Comparison of ENCODE assay signal across 21 cellular contexts in genomic region chr16:81804134-81804610, GRCh38. TPM values are rescaled to one million over a fixed set of nuclear protein-coding genes. Genes with fewer than 3 reads are reported as not detected.
A peak's percentile ranks its signal among the peaks of the same experiment; 100 is the strongest.
DNase-seq lines count a peak whose midpoint lies in the region; ATAC-seq and TF ChIP-seq lines count a peak whose summit lies in the region.
"Had no signal": no experiment of that assay in that cellular context is flagged by ENCODE, and none has a peak within 500 bp of the region (broad histone marks: within the 10 kb centered on the region; RNA-seq: fewer than 3 reads in every experiment).

No MANE protein-coding gene starts in this region.

- DNase-seq in NOMO-1 (lab: John Stamatoyannopoulos, UW; ENCODE audit: unreplicated experiment in 2 of 2), result peak; percentile 38 to 59
- no peak for DNase-seq in NOMO-1 treated with dmso at 0.1 percent for 144 hours (lab: John Stamatoyannopoulos, UW; ENCODE audit: unreplicated experiment)
- DNase-seq in MV-4-11 (lab: John Stamatoyannopoulos, UW), result peak; percentile 81
- no peak for DNase-seq in Peyer's patch
- DNase-seq in cardiac septum (ENCODE audit: low spot score), result no peak
- no peak for DNase-seq in PC-3
- DNase-seq: activated CD4-positive, alpha-beta memory T cell treated with anti-CD3 and anti-CD28 coated beads for 36 hours; activated naive CD4-positive, alpha-beta T cell; activated T-cell treated with anti-CD3 and anti-CD28 coated beads for 4 hours; BE2C; HFFc6; NCI-H146; sigmoid colon; T-cell; upper lobe of left lung had no signal

- no peaks in the 10 kb centered on the region for H3K9me3 Mint-ChIP-seq in activated T-helper 17 cell treated with anti-CD3 and anti-CD28 coated beads, Interleukin-2, amount 50 U/mL, for 72 hours
- no peaks in the 10 kb centered on the region for H3K9me3 Mint-ChIP-seq in stimulated activated naive CD8-positive, alpha-beta T cell treated with anti-CD3 and anti-CD28 coated beads, Interleukin-15, Interleukin-2, amounts not matched to agents 100 ng/mL and 50 ng/mL, for 24 hours
- H3K9me3 Mint-ChIP-seq: activated CD4-positive, alpha-beta memory T cell treated with anti-CD3 and anti-CD28 coated beads for 36 hours; HFFc6; T-cell had no signal

- H3K4me3 ChIP-seq in Peyer's patch, result no peak overlapping the region
- no peak overlapping the region for H3K4me3 ChIP-seq in PC-3 (ENCODE audit: low read length)
- H3K4me3 ChIP-seq: ascending aorta, gastroesophageal sphincter, sigmoid colon, upper lobe of left lung had no signal

- H3K4me1 ChIP-seq in Peyer's patch (peaks cover 0 to 21% (median under 1%) of the 10 kb centered on the region in 4 donors), PC-3 (ENCODE audit: insufficient read depth, low read length) (no peaks in the 10 kb centered on the region)
- H3K4me1 ChIP-seq: ascending aorta, BE2C, gastroesophageal sphincter, sigmoid colon had no signal

- H3K27ac ChIP-seq in Peyer's patch (peak overlapping the region in 2 of 4 donors; percentile 41 to 75), PC-3 (ENCODE audit: low read length) (no peak overlapping the region)
- H3K27ac ChIP-seq: 22Rv1, ascending aorta, gastroesophageal sphincter, sigmoid colon, upper lobe of left lung, VCaP had no signal

- intact Hi-C loops in cardiac septum (cut with DNase I) (no loop called here), PC-3 (cut with micrococcal nuclease) (no loop called here)

- H3K9ac ChIP-seq in PC-3 (ENCODE audit: low read length), result no peak overlapping the region

- no peaks in the 10 kb centered on the region for H4K20me1 ChIP-seq in PC-3 (ENCODE audit: low read length)

- no peaks in the 10 kb centered on the region for H3K36me3 Mint-ChIP-seq in activated T-helper 17 cell treated with anti-CD3 and anti-CD28 coated beads, Interleukin-2, amount 50 U/mL, for 72 hours (ENCODE audit: low read depth)
- H3K36me3 Mint-ChIP-seq in stimulated activated naive CD8-positive, alpha-beta T cell treated with anti-CD3 and anti-CD28 coated beads, Interleukin-15, Interleukin-2, amounts not matched to agents 100 ng/mL and 50 ng/mL, for 24 hours (ENCODE audit: low read depth), result no peaks in the 10 kb centered on the region
- H3K36me3 Mint-ChIP-seq: activated CD4-positive, alpha-beta memory T cell treated with anti-CD3 and anti-CD28 coated beads for 36 hours had no signal

- no peak for TF ChIP-seq POLR2A in Peyer's patch (IDR thresholded peaks at IDR 0.05)

- no peaks in the 10 kb centered on the region for H3K27me3 Mint-ChIP-seq in activated T-helper 17 cell treated with anti-CD3 and anti-CD28 coated beads, Interleukin-2, amount 50 U/mL, for 72 hours
- no peaks in the 10 kb centered on the region for H3K27me3 Mint-ChIP-seq in stimulated activated naive CD8-positive, alpha-beta T cell treated with anti-CD3 and anti-CD28 coated beads, Interleukin-15, Interleukin-2, amounts not matched to agents 100 ng/mL and 50 ng/mL, for 24 hours
- H3K27me3 Mint-ChIP-seq: activated CD4-positive, alpha-beta memory T cell treated with anti-CD3 and anti-CD28 coated beads for 36 hours; T-cell had no signal

- no peaks in the 10 kb centered on the region for H3F3A ChIP-seq in PC-3 (ENCODE audit: low read length, unreplicated experiment)

- no peak overlapping the region for H3K27ac Mint-ChIP-seq in activated T-helper 17 cell treated with anti-CD3 and anti-CD28 coated beads, Interleukin-2, amount 50 U/mL, for 72 hours
- peak overlapping the region; percentile 30 for H3K27ac Mint-ChIP-seq in stimulated activated naive CD8-positive, alpha-beta T cell treated with anti-CD3 and anti-CD28 coated beads, Interleukin-15, Interleukin-2, amounts not matched to agents 100 ng/mL and 50 ng/mL, for 24 hours
- H3K27ac Mint-ChIP-seq: activated CD4-positive, alpha-beta memory T cell treated with anti-CD3 and anti-CD28 coated beads for 36 hours; HFFc6 had no signal

- ATAC-seq in activated T-helper 17 cell treated with anti-CD3 and anti-CD28 coated beads, Interleukin-2, amount 50 U/mL, for 72 hours (replicated peaks), result peak; percentile 16
- no peak for ATAC-seq in PC-3
- ATAC-seq: gastroesophageal sphincter, T-cell had no signal

- CTCF ChIA-PET in PC-3 (lab: Charles Lee), result no interaction called here

- H3K4me1 Mint-ChIP-seq in activated T-helper 17 cell treated with anti-CD3 and anti-CD28 coated beads, Interleukin-2, amount 50 U/mL, for 72 hours, result peaks cover 5% of the 10 kb centered on the region
- peaks cover 46% of the 10 kb centered on the region for H3K4me1 Mint-ChIP-seq in stimulated activated naive CD8-positive, alpha-beta T cell treated with anti-CD3 and anti-CD28 coated beads, Interleukin-15, Interleukin-2, amounts not matched to agents 100 ng/mL and 50 ng/mL, for 24 hours (ENCODE audit: low read depth)

- no peak overlapping the region for H3K4me2 ChIP-seq in PC-3 (ENCODE audit: low read length)

- no peaks in the 10 kb centered on the region for H3K79me2 ChIP-seq in PC-3 (ENCODE audit: low read length)

- H3K9me3 ChIP-seq in Peyer's patch (no peaks in the 10 kb centered on the region), PC-3 (ENCODE audit: low read length) (no peaks in the 10 kb centered on the region)
- H3K9me3 ChIP-seq: ascending aorta, BE2C, gastroesophageal sphincter, sigmoid colon, upper lobe of left lung had no signal

- no peak overlapping the region for H3K4me3 Mint-ChIP-seq in activated T-helper 17 cell treated with anti-CD3 and anti-CD28 coated beads, Interleukin-2, amount 50 U/mL, for 72 hours
- no peak overlapping the region for H3K4me3 Mint-ChIP-seq in stimulated activated naive CD8-positive, alpha-beta T cell treated with anti-CD3 and anti-CD28 coated beads, Interleukin-15, Interleukin-2, amounts not matched to agents 100 ng/mL and 50 ng/mL, for 24 hours
- H3K4me3 Mint-ChIP-seq: activated CD4-positive, alpha-beta memory T cell treated with anti-CD3 and anti-CD28 coated beads for 36 hours; HFFc6; T-cell had no signal

- TF ChIP-seq CTCF in Peyer's patch (IDR thresholded peaks at IDR 0.05) (no peak), PC-3 (conservative IDR thresholded peaks at IDR 0.05; ENCODE audit: low read depth, low read length) (no peak)

- POLR2A ChIA-PET in PC-3 (lab: Charles Lee; ENCODE audit: unreplicated experiment), result no interaction called here

- H3K27me3 ChIP-seq in Peyer's patch (no peaks in the 10 kb centered on the region), PC-3 (ENCODE audit: low read length) (no peaks in the 10 kb centered on the region)
- H3K27me3 ChIP-seq: ascending aorta, BE2C, gastroesophageal sphincter, sigmoid colon, upper lobe of left lung had no signal

- H3K9me2 ChIP-seq in PC-3 (replicated peaks; ENCODE audit: low read length), result no peaks in the 10 kb centered on the region

- H2AFZ ChIP-seq in PC-3 (ENCODE audit: low read length), result no peak overlapping the region

- BruUV-seq in PC-3 (replicated peaks; lab: Mats Ljungman, UMichigan), result no TSS peak

- H3K36me3 ChIP-seq in Peyer's patch, result no peaks in the 10 kb centered on the region
- H3K36me3 ChIP-seq in PC-3 (ENCODE audit: low read depth, low read length), result no peaks in the 10 kb centered on the region
- H3K36me3 ChIP-seq: ascending aorta, BE2C, gastroesophageal sphincter, sigmoid colon, upper lobe of left lung had no signal

RNA-seq across cellular contexts. Expression of gene PLCG2, which starts 25.1 kb away (rescaled TPM):
- 10 to 100 TPM in 1 of 2 donors, 1 to 10 TPM in 1; 6.6 to 11.0 TPM for total RNA-seq in activated T-helper 17 cell treated with anti-CD3 and anti-CD28 coated beads, Interleukin-2, amount 50 U/mL, for 72 hours
- total RNA-seq in Peyer's patch, result 100 to 1,000 TPM in 1 of 4 donors, 10 to 100 TPM in 3; 30.5 to 243 (median 56.2) TPM
- total RNA-seq in cardiac septum, result 8.5 TPM
- total RNA-seq in PC-3 (2014; rRNA removed), result 3.5 and 5.9 TPM in 2 replicates

Comparison
In these comparisons a context has a peak if more than half of its experiments do, and no peak if none do; other contexts are left out.
1. DNase-seq: peak in NOMO-1 (2 of 2) and MV-4-11 (single experiment); none in NOMO-1 treated with dmso at 0.1 percent for 144 hours (single experiment), Peyer's patch (0 of 3), cardiac septum (single experiment) and PC-3 (single experiment).